Comparison of ENCODE assay signal across 10 cellular contexts in genomic region chr14:51442513-51443175, GRCh38.
DNase-seq lines count a peak whose midpoint lies in the region; ATAC-seq and TF ChIP-seq lines count a peak whose summit lies in the region.
"Had no signal": no experiment of that assay in that cellular context is flagged by ENCODE, and none has a peak within 500 bp of the region (broad histone marks: within the 10 kb centered on the region; RNA-seq: fewer than 3 reads in every experiment).

No MANE protein-coding gene starts in this region.

- H3K36me3 ChIP-seq in left ventricle myocardium inferior, result no peaks in the 10 kb centered on the region
- no peaks in the 10 kb centered on the region for H3K36me3 ChIP-seq in body of pancreas (replicated peaks in 1 of 2; ENCODE audit: insufficient read depth in 1 of 2, low read depth in 2 of 2)
- H3K36me3 ChIP-seq in vagina, result no peaks in the 10 kb centered on the region

- WGBS in body of pancreas, 2 donors, result 69 to 78% methylated on average over 2 of the region's 2 CpGs

- H3K9me3 ChIP-seq in left ventricle myocardium inferior (replicated peaks), result no peaks in the 10 kb centered on the region
- H3K9me3 ChIP-seq in body of pancreas, result no peaks in the 10 kb centered on the region
- H3K9me3 ChIP-seq in vagina, result no peaks in the 10 kb centered on the region

- H3K4me3 ChIP-seq in left ventricle myocardium inferior (no peak overlapping the region), body of pancreas (no peak overlapping the region), vagina (no peak overlapping the region)

- DNase-seq in left cardiac atrium, result no peak
- no peak for DNase-seq in left ventricle myocardium inferior
- peak in 1 of 4 donors; percentile 24 for DNase-seq in body of pancreas
- peak; percentile 67 for DNase-seq in islet precursor cell
- DNase-seq in vagina (ENCODE audit: extremely low spot score in 2 of 2), result no peak
- DNase-seq in SHP77 (lab: John Stamatoyannopoulos, UW), result no peak
- DNase-seq in KG1 (lab: John Stamatoyannopoulos, UW), result no peak
- DNase-seq: activated CD8-positive, alpha-beta memory T cell treated with anti-CD3 and anti-CD28 coated beads, Interleukin-2, amount 50 U/mL, for 4 hours; T-helper 17 cell had no signal

- intact Hi-C loops in left cardiac atrium (cut with DNase I), result no loop called here
- intact Hi-C loops in left ventricle myocardium inferior (cut with micrococcal nuclease), result no loop called here
- intact Hi-C loops in body of pancreas (cut with DNase I), result no loop called here
- intact Hi-C loops in vagina (cut with DNase I), result no loop called here

- ATAC-seq in left cardiac atrium (peak; percentile 73 to 95), body of pancreas (peak; percentile 50), HG03565 (IDR thresholded peaks at IDR 0.05; ENCODE audit: unreplicated experiment) (no peak)
- ATAC-seq: T-helper 17 cell had no signal

- TF ChIP-seq POLR2A in body of pancreas (IDR thresholded peaks at IDR 0.05) (no peak), vagina (IDR thresholded peaks at IDR 0.05) (no peak)

- no peak overlapping the region for H3K27ac ChIP-seq in left ventricle myocardium inferior (replicated peaks)
- H3K27ac ChIP-seq in body of pancreas, result no peak overlapping the region
- peak overlapping the region; percentile 25 for H3K27ac ChIP-seq in vagina

- H3K27me3 ChIP-seq in left ventricle myocardium inferior (ENCODE audit: low read depth) (peaks cover 8% of the 10 kb centered on the region), body of pancreas (no peaks in the 10 kb centered on the region), vagina (no peaks in the 10 kb centered on the region)

- peaks cover 10% of the 10 kb centered on the region for H3K4me1 ChIP-seq in left ventricle myocardium inferior
- no peaks in the 10 kb centered on the region for H3K4me1 ChIP-seq in body of pancreas
- peaks cover 12% of the 10 kb centered on the region for H3K4me1 ChIP-seq in vagina

- TF ChIP-seq CTCF in left ventricle myocardium inferior (IDR thresholded peaks at IDR 0.05; ENCODE audit: borderline replicate concordance) (no peak), body of pancreas (IDR thresholded peaks at IDR 0.05) (no peak), vagina (IDR thresholded peaks at IDR 0.05) (no peak)
